Comparison of ENCODE assay signal across 18 cellular contexts in genomic region chr10:112287844-112288243, GRCh38. TPM values are rescaled to one million over a fixed set of nuclear protein-coding genes. Genes with fewer than 3 reads are reported as not detected.
DNase-seq lines count a peak whose midpoint lies in the region; ATAC-seq and TF ChIP-seq lines count a peak whose summit lies in the region.
"Had no signal": no experiment of that assay in that cellular context is flagged by ENCODE, and none has a peak within 500 bp of the region (broad histone marks: within the 10 kb centered on the region; RNA-seq: fewer than 3 reads in every experiment).

No MANE protein-coding gene starts in this region.

- DNase-seq in Right ventricle myocardium superior (no peak), right atrium auricular region (ENCODE audit: low spot score) (no peak), heart left ventricle (peak in 2 of 5 donors; percentile 46 to 51), neural crest cell (ENCODE audit: low read depth, low spot score) (no peak), upper lobe of right lung (no peak), GM13976 (ENCODE audit: low spot score) (no peak)
- DNase-seq: CD8-positive, alpha-beta memory T cell; MV-4-11; NCI-H1417; NCI-H187 treated with DMSO at 0.1 percent for 48 hours; NCI-H446 had no signal

- H3K4me3 Mint-ChIP-seq in neural crest cell = no peak overlapping the region
- H3K4me3 Mint-ChIP-seq: CD8-positive, alpha-beta memory T cell had no signal

- no peak for TF ChIP-seq CTCF in right atrium auricular region (IDR thresholded peaks at IDR 0.05)
- TF ChIP-seq CTCF in heart left ventricle (IDR thresholded peaks at IDR 0.05) = no peak
- TF ChIP-seq CTCF in neural crest cell (conservative IDR thresholded peaks at IDR 0.05) = no peak
- no peak for TF ChIP-seq CTCF in upper lobe of right lung (IDR thresholded peaks at IDR 0.05)
- no peak for TF ChIP-seq CTCF in GM13976 (IDR thresholded peaks at IDR 0.05; ENCODE audit: borderline replicate concordance, control extremely low read depth, extremely low read depth, insufficient read depth, missing control alignments)

- no peaks in the 10 kb centered on the region for H3K27me3 Mint-ChIP-seq in neural crest cell (ENCODE audit: low read depth)

- no peaks in the 10 kb centered on the region for H3K9me3 Mint-ChIP-seq in neural crest cell
- H3K9me3 Mint-ChIP-seq: CD8-positive, alpha-beta memory T cell had no signal

- H3K4me1 Mint-ChIP-seq in neural crest cell = peaks cover 28% of the 10 kb centered on the region
- H3K4me1 Mint-ChIP-seq: CD8-positive, alpha-beta memory T cell had no signal

- H3K27me3 ChIP-seq in right atrium auricular region (no peaks in the 10 kb centered on the region), heart left ventricle (no peaks in the 10 kb centered on the region), upper lobe of right lung (no peaks in the 10 kb centered on the region)
- H3K27me3 ChIP-seq: BLaER1 had no signal

- H3K27ac ChIP-seq in right atrium auricular region = no peak overlapping the region
- peak overlapping the region in 4 of 12 donors; percentile 47 to 67 (median 52) for H3K27ac ChIP-seq in heart left ventricle
- H3K27ac ChIP-seq in upper lobe of right lung = peak overlapping the region; percentile 26
- H3K27ac ChIP-seq: BLaER1, RWPE1 had no signal

- peaks cover 0 to 9% of the 10 kb centered on the region in 2 donors for H3K4me1 ChIP-seq in right atrium auricular region
- H3K4me1 ChIP-seq in heart left ventricle = peaks cover 0 to 14% (median 1%) of the 10 kb centered on the region in 12 donors
- no peaks in the 10 kb centered on the region for H3K4me1 ChIP-seq in upper lobe of right lung
- H3K4me1 ChIP-seq: BLaER1, HAP-1 had no signal

- no peaks in the 10 kb centered on the region for H3K9me3 ChIP-seq in right atrium auricular region
- H3K9me3 ChIP-seq in heart left ventricle = no peaks in the 10 kb centered on the region
- H3K9me3 ChIP-seq in upper lobe of right lung = no peaks in the 10 kb centered on the region
- H3K9me3 ChIP-seq: BLaER1, HAP-1 had no signal

- no peaks in the 10 kb centered on the region for H3K36me3 ChIP-seq in right atrium auricular region
- H3K36me3 ChIP-seq in heart left ventricle = no peaks in the 10 kb centered on the region
- H3K36me3 ChIP-seq in upper lobe of right lung = no peaks in the 10 kb centered on the region
- H3K36me3 ChIP-seq: BLaER1, HAP-1 had no signal

- intact Hi-C loops in Right ventricle myocardium superior (cut with DNase I) (no loop called here), heart left ventricle (cut with DNase I) (no loop called here), upper lobe of right lung (cut with DNase I) (no loop called here)

- WGBS in heart left ventricle, 4 donors = 20 to 36% (median 25%) methylated on average over 8 of the region's 8 CpGs

- in situ Hi-C loops in GM13976 (cut with MboI; ENCODE audit: low sequenced_read_pairs, unreplicated experiment) = no loop called here

- no peaks in the 10 kb centered on the region for H3K36me3 Mint-ChIP-seq in neural crest cell (ENCODE audit: low read depth)
- H3K36me3 Mint-ChIP-seq: CD8-positive, alpha-beta memory T cell had no signal

- H3K27ac Mint-ChIP-seq in neural crest cell (ENCODE audit: unreplicated experiment) = peak overlapping the region; percentile 7

- TF ChIP-seq POLR2A in heart left ventricle (IDR thresholded peaks at IDR 0.05) = no peak

- H3K4me3 ChIP-seq in right atrium auricular region = no peak overlapping the region
- no peak overlapping the region for H3K4me3 ChIP-seq in heart left ventricle
- no peak overlapping the region for H3K4me3 ChIP-seq in upper lobe of right lung
- H3K4me3 ChIP-seq: BLaER1, HAP-1, K562 had no signal

- ATAC-seq in Right ventricle myocardium superior (ENCODE audit: poor library complexity) (peak; percentile 91), heart left ventricle (peak; percentile 72 to 95 (median 82)), upper lobe of right lung (peak; percentile 12), HG02885 (IDR thresholded peaks at IDR 0.05; ENCODE audit: poor library complexity, unreplicated experiment) (no peak), GM21390 (IDR thresholded peaks at IDR 0.05; ENCODE audit: unreplicated experiment) (no peak)
- ATAC-seq: K562 had no signal

RNA-seq across cellular contexts. Expression of gene TECTB, which starts 4.6 kb away (rescaled TPM):
- total RNA-seq in Right ventricle myocardium superior (not detected), right atrium auricular region (not detected), heart left ventricle (not detected), neural crest cell (not detected in 2 replicates), upper lobe of right lung (not detected)
- polyA plus RNA-seq in heart left ventricle = not detected
- total RNA-seq: A172; CD8-positive, alpha-beta memory T cell; K562 had no signal
- polyA plus RNA-seq: CD8-positive, alpha-beta memory T cell; K562 had no signal

Comparison
In these comparisons a context has a peak if more than half of its experiments do, and no peak if none do; other contexts are left out.
1. ATAC-seq: peak in Right ventricle myocardium superior (single experiment), heart left ventricle (4 of 4) and upper lobe of right lung (single experiment); none in HG02885 (single experiment) and GM21390 (single experiment).